In the genomic region with DNA sequence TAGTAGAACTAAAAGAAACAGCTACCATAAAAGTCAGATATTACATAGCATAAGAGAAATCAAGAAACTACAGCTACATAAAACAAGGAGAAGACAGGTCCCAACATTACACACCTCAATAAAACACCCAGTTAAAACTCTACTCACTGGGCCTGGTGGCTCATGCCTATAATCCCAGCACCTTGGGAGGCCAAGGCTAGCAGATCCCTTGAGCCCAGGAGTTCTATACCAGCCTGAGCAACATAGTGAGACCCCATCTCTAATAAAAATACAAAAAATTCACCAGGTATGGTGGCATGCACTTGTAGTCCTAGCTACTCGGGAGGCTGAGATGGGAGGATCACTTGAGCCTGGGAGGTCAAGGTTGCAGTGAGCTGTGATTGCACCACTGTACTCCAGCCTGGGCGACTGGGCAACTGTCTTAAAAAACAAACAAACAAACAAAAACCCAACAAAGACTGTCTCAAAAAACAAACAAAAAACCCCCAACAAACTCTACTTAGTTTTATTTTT, we compare ENCODE assay signal across 23 cellular contexts. TPM values are rescaled to one million over a fixed set of nuclear protein-coding genes. Genes with fewer than 3 reads are reported as not detected.
DNase-seq lines count a peak whose midpoint lies in the region; ATAC-seq and TF ChIP-seq lines count a peak whose summit lies in the region.
"Had no signal": no experiment of that assay in that cellular context is flagged by ENCODE, and none has a peak within 500 bp of the region (broad histone marks: within the 10 kb centered on the region; RNA-seq: fewer than 3 reads in every experiment).

No MANE protein-coding gene starts in this region.

- no peaks in the 10 kb centered on the region for H3K4me1 Mint-ChIP-seq in Calu3 (ENCODE audit: low read depth, unreplicated experiment)
- H3K4me1 Mint-ChIP-seq: activated CD4-positive, alpha-beta memory T cell treated with anti-CD3 and anti-CD28 coated beads, Interleukin-2, amount 10 ng/mL, durations not matched to agents 7 days and 5 days; activated naive CD8-positive, alpha-beta T cell treated with anti-CD3 and anti-CD28 coated beads, Interleukin-2, amount 10 ng/mL, durations not matched to agents 7 days and 5 days; central memory CD8-positive, alpha-beta T cell; naive thymus-derived CD4-positive, alpha-beta T cell had no signal

- H3K9me3 ChIP-seq in HUES6 (ENCODE audit: control insufficient read depth, insufficient read depth, low read depth, low read length) (peaks cover 6% of the 10 kb centered on the region), neural cell (ENCODE audit: low read length) (no peaks in the 10 kb centered on the region)
- H3K9me3 ChIP-seq: heart right ventricle, left lung, ovary, testis had no signal

- no peak overlapping the region for H3K4me2 ChIP-seq in neural cell (ENCODE audit: low read length)

- no TSS peak for BruUV-seq in Calu3 (replicated peaks; lab: Mats Ljungman, UMichigan)

- no peaks in the 10 kb centered on the region for H3K9me2 ChIP-seq in neural cell (ENCODE audit: insufficient read depth, low read length)

- no peak for TF ChIP-seq RAD21 in neural cell (conservative IDR thresholded peaks at IDR 0.05)

- no peak overlapping the region for H3K4me3 ChIP-seq in HUES6 (ENCODE audit: low read depth, low read length)
- H3K4me3 ChIP-seq in neural cell (ENCODE audit: low read length): no peak overlapping the region
- H3K4me3 ChIP-seq: heart right ventricle, left lung, ovary, testis had no signal

- H3K36me3 ChIP-seq in HUES6 (ENCODE audit: control insufficient read depth, insufficient read depth, low read length): no peaks in the 10 kb centered on the region
- H3K36me3 ChIP-seq in neural cell (ENCODE audit: insufficient read depth, low read length): no peaks in the 10 kb centered on the region
- H3K36me3 ChIP-seq: heart right ventricle, left lung, ovary had no signal

- no peaks in the 10 kb centered on the region for H3K9me3 Mint-ChIP-seq in Calu3 (ENCODE audit: low read depth, unreplicated experiment)
- H3K9me3 Mint-ChIP-seq: activated CD4-positive, alpha-beta memory T cell treated with anti-CD3 and anti-CD28 coated beads, Interleukin-2, amount 10 ng/mL, durations not matched to agents 7 days and 5 days; activated naive CD8-positive, alpha-beta T cell treated with anti-CD3 and anti-CD28 coated beads, Interleukin-2, amount 10 ng/mL, durations not matched to agents 7 days and 5 days; central memory CD8-positive, alpha-beta T cell; naive thymus-derived CD4-positive, alpha-beta T cell had no signal

- no peaks in the 10 kb centered on the region for H4K20me1 ChIP-seq in neural cell (ENCODE audit: insufficient read depth)

- TF ChIP-seq CTCF in Calu3 (IDR thresholded peaks at IDR 0.05; ENCODE audit: unreplicated experiment) (no peak), neural cell (IDR thresholded peaks at IDR 0.05; ENCODE audit: poor library complexity, severe bottlenecking) (no peak)

- H3K27ac ChIP-seq in HUES6 (ENCODE audit: low read depth, low read length) (peak overlapping the region; percentile 90), neural cell (ENCODE audit: low read length) (peak overlapping the region; percentile 57)
- H3K27ac ChIP-seq: heart right ventricle, left lung, ovary, testis had no signal

- no peak overlapping the region for H2AFZ ChIP-seq in neural cell (ENCODE audit: low read depth, low read length)

- H3K9ac ChIP-seq in HUES6 (ENCODE audit: low read length) (no peak overlapping the region), neural cell (ENCODE audit: low read length) (no peak overlapping the region)

- peaks cover 15% of the 10 kb centered on the region for H3K4me1 ChIP-seq in HUES6 (ENCODE audit: control insufficient read depth, insufficient read depth, low read length)
- H3K4me1 ChIP-seq: heart right ventricle, left lung, testis had no signal

- H3F3A ChIP-seq in neural cell (ENCODE audit: insufficient read depth, low read length, poor library complexity, severe bottlenecking): no peaks in the 10 kb centered on the region

- peak overlapping the region; percentile 96 for H3K27ac Mint-ChIP-seq in Calu3 (ENCODE audit: unreplicated experiment)
- H3K27ac Mint-ChIP-seq: activated CD4-positive, alpha-beta memory T cell treated with anti-CD3 and anti-CD28 coated beads, Interleukin-2, amount 10 ng/mL, durations not matched to agents 7 days and 5 days; activated naive CD8-positive, alpha-beta T cell treated with anti-CD3 and anti-CD28 coated beads, Interleukin-2, amount 10 ng/mL, durations not matched to agents 7 days and 5 days; CD14-positive monocyte; naive thymus-derived CD4-positive, alpha-beta T cell had no signal

- H3K79me2 ChIP-seq in neural cell (replicated peaks; ENCODE audit: insufficient read depth, low read length): no peaks in the 10 kb centered on the region

- H3K27me3 ChIP-seq in HUES6 (ENCODE audit: control insufficient read depth, insufficient read depth, low read length) (no peaks in the 10 kb centered on the region), neural cell (ENCODE audit: insufficient read depth, low read depth, low read length) (no peaks in the 10 kb centered on the region)
- H3K27me3 ChIP-seq: left lung, ovary, testis had no signal

- intact Hi-C loops in Calu3 (cut with micrococcal nuclease; ENCODE audit: unreplicated experiment): loop anchor here (10.0 kb wide), 1 partner anchor 46 kb away; no protein-coding TSS in a partner anchor

- no peak for TF ChIP-seq EP300 in neural cell (conservative IDR thresholded peaks at IDR 0.05; ENCODE audit: poor library complexity, severe bottlenecking)

- CTCF ChIA-PET in Calu3 (lab: Charles Lee): no interaction called here

- peaks cover 14% of the 10 kb centered on the region for H3K36me3 Mint-ChIP-seq in Calu3 (ENCODE audit: insufficient read depth, unreplicated experiment)
- H3K36me3 Mint-ChIP-seq: activated naive CD8-positive, alpha-beta T cell treated with anti-CD3 and anti-CD28 coated beads, Interleukin-2, amount 10 ng/mL, durations not matched to agents 7 days and 5 days; CD14-positive monocyte; naive thymus-derived CD4-positive, alpha-beta T cell had no signal

- no peaks in the 10 kb centered on the region for H3K27me3 Mint-ChIP-seq in Calu3 (ENCODE audit: unreplicated experiment)
- H3K27me3 Mint-ChIP-seq: activated CD4-positive, alpha-beta memory T cell treated with anti-CD3 and anti-CD28 coated beads, Interleukin-2, amount 10 ng/mL, durations not matched to agents 7 days and 5 days; activated naive CD8-positive, alpha-beta T cell treated with anti-CD3 and anti-CD28 coated beads, Interleukin-2, amount 10 ng/mL, durations not matched to agents 7 days and 5 days; central memory CD8-positive, alpha-beta T cell had no signal

- no peak overlapping the region for H3K4me3 Mint-ChIP-seq in Calu3 (ENCODE audit: low read depth, unreplicated experiment)
- H3K4me3 Mint-ChIP-seq: activated CD4-positive, alpha-beta memory T cell treated with anti-CD3 and anti-CD28 coated beads, Interleukin-2, amount 10 ng/mL, durations not matched to agents 7 days and 5 days; activated naive CD8-positive, alpha-beta T cell treated with anti-CD3 and anti-CD28 coated beads, Interleukin-2, amount 10 ng/mL, durations not matched to agents 7 days and 5 days; CD14-positive monocyte; central memory CD8-positive, alpha-beta T cell; naive thymus-derived CD4-positive, alpha-beta T cell had no signal

- no peak for ATAC-seq in GM21786 (IDR thresholded peaks at IDR 0.05; ENCODE audit: unreplicated experiment)
- ATAC-seq: heart right ventricle; left lung; naive thymus-derived CD4-positive, alpha-beta T cell; right cardiac atrium had no signal

- DNase-seq in Calu3 (no peak), cerebellar cortex (ENCODE audit: low spot score) (peak; percentile 12), CD1c-positive myeloid dendritic cell (ENCODE audit: extremely low spot score) (no peak), T-helper 1 cell (no peak)
- DNase-seq: activated CD4-positive, alpha-beta memory T cell treated with anti-CD3 and anti-CD28 coated beads, Interleukin-2, amount 10 ng/mL, durations not matched to agents 7 days and 5 days; activated effector memory CD4-positive, alpha-beta T cell treated with Interleukin-2 at 50 U/mL for 16 hours; activated naive CD8-positive, alpha-beta T cell treated with anti-CD3 and anti-CD28 coated beads, Interleukin-2, amount 10 ng/mL, durations not matched to agents 7 days and 5 days; heart right ventricle; left lung; naive thymus-derived CD4-positive, alpha-beta T cell; NCI-H1092; NCI-H2029 treated with DMSO at 0.1 percent for 48 hours; ovary; right cardiac atrium; stimulated activated CD4-positive, alpha-beta T cell treated with anti-CD3 and anti-CD28 coated beads, Interleukin-12 subunit alpha, Interleukin-12 subunit beta, amount 100 ng/mL, for 4 hours; stimulated activated CD4-positive, alpha-beta T cell treated with anti-CD3 and anti-CD28 coated beads, Interleukin-4, amount 100 ng/mL, for 24 hours; stimulated activated naive CD4-positive, alpha-beta T cell treated with Interleukin-2 at 50 U/mL for 16 hours; testis had no signal

RNA-seq across cellular contexts. Expression of a gene that starts 15.2 kb away (rescaled TPM):
- total RNA-seq in Calu3 (2022): 22.0 and 22.2 TPM in 2 replicates
- 20.4 and 24.2 TPM in 2 replicates for polyA plus RNA-seq in neural cell
- polyA minus RNA-seq in neural cell: 19.2 and 20.7 TPM in 2 replicates

RNA-seq across cellular contexts. Expression of a gene that starts 51.6 kb away (rescaled TPM):
- 38.3 and 40.7 TPM in 2 replicates for total RNA-seq in Calu3 (2022)
- polyA plus RNA-seq in neural cell: 13.3 and 14.4 TPM in 2 replicates
- 20.0 and 23.7 TPM in 2 replicates for polyA minus RNA-seq in neural cell

RNA-seq across cellular contexts. Expression of a gene that starts 58.6 kb away (rescaled TPM):
- total RNA-seq in Calu3 (2022): 22.2 and 23.2 TPM in 2 replicates
- 17.1 and 18.9 TPM in 2 replicates for polyA plus RNA-seq in neural cell
- polyA minus RNA-seq in neural cell: 21.2 and 22.9 TPM in 2 replicates
